In the genomic region with DNA sequence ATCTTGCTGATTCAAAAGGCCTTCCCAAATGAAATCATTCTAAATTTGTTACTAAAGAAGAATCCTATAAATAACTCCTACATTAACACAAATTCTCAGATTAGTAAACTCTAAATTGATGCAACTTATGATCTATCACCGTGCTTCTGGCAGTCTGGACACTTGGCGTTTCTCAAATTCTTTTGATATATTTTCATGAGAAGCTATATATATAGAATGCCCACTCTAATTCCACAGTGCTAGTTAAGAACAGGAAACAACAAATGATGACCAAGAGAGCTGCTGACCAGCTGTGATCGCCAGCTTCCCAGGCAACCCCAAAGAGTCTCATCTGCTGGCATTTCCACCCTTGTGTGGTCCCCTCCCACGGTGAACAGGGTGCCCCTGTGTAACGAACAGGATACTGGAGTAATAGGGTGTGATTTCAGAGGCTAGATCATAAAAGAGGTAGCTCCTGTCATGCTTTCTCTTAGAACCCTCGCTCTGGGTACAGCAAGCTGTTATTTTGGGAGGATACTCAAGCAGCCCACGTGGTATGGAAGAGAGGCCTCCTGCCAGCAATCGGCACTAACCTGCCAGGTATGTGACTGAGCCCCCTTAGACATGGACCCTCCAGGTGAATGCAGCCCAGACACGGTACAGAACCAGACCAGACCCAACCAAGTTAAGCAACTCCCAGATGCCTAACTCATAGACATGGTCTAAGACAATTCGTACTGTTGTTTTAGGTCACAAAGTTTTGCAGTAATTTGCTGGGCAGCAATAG, we compare ENCODE assay signal across 15 cellular contexts.
DNase-seq lines count a peak whose midpoint lies in the region; ATAC-seq and TF ChIP-seq lines count a peak whose summit lies in the region.
"Had no signal": no experiment of that assay in that cellular context is flagged by ENCODE, and none has a peak within 500 bp of the region (broad histone marks: within the 10 kb centered on the region; RNA-seq: fewer than 3 reads in every experiment).

No MANE protein-coding gene starts in this region.

- H3K9me3 ChIP-seq in heart left ventricle (no peaks in the 10 kb centered on the region), ascending aorta (no peaks in the 10 kb centered on the region), right cardiac atrium (ENCODE audit: control insufficient read depth, low read length) (no peaks in the 10 kb centered on the region), thoracic aorta (no peaks in the 10 kb centered on the region), esophagus muscularis mucosa (no peaks in the 10 kb centered on the region)
- H3K9me3 ChIP-seq: colonic mucosa, upper lobe of right lung had no signal

- no peak for TF ChIP-seq CTCF in heart left ventricle (IDR thresholded peaks at IDR 0.05)
- no peak for TF ChIP-seq CTCF in ascending aorta (IDR thresholded peaks at IDR 0.05)
- TF ChIP-seq CTCF in thoracic aorta (IDR thresholded peaks at IDR 0.05): no peak
- no peak for TF ChIP-seq CTCF in esophagus muscularis mucosa (IDR thresholded peaks at IDR 0.05)

- intact Hi-C loops in heart left ventricle (cut with DNase I) (loop anchor here in 3 of 10 donors (5.0 kb wide), 2 partner anchors 62 to 103 kb away; a partner anchor contains a TSS), Right ventricle myocardium inferior (cut with DNase I) (loop anchor here (10.0 kb wide), 1 partner anchor 100 kb away; a partner anchor contains a TSS), ascending aorta (cut with DNase I) (loop anchor here (2.0 to 10.0 kb wide), 3 partner anchors 32 to 1050 kb away; no protein-coding TSS in a partner anchor), right cardiac atrium (cut with DNase I) (loop anchor here in 1 of 4 donors (10.0 kb wide), 1 partner anchor 60 kb away; no protein-coding TSS in a partner anchor), esophagus muscularis mucosa (cut with DNase I) (loop anchor here (5.0 kb wide), 2 partner anchors 93 to 102 kb away; a partner anchor contains a TSS)

- peaks cover 0 to 19% (median 0%) of the 10 kb centered on the region in 9 donors for H3K36me3 ChIP-seq in heart left ventricle
- H3K36me3 ChIP-seq in ascending aorta: peaks cover 0 to 8% of the 10 kb centered on the region in 2 donors
- H3K36me3 ChIP-seq in thoracic aorta: no peaks in the 10 kb centered on the region
- H3K36me3 ChIP-seq in esophagus muscularis mucosa: peaks cover 0 to 13% (median 5%) of the 10 kb centered on the region in 4 donors
- H3K36me3 ChIP-seq: colonic mucosa had no signal

- DNase-seq in heart left ventricle: no peak
- DNase-seq in Right ventricle myocardium inferior (ENCODE audit: missing footprints): no peak
- no peak for DNase-seq in ascending aorta (ENCODE audit: low spot score in 2 of 2)
- DNase-seq in right cardiac atrium: no peak
- no peak for DNase-seq in thoracic aorta (ENCODE audit: low spot score)
- no peak for DNase-seq in NCI-H1048 (lab: John Stamatoyannopoulos, UW)
- DNase-seq in GM19238 (ENCODE audit: insufficient read length, low spot score): no peak
- no peak for DNase-seq in esophagus muscularis mucosa (ENCODE audit: extremely low spot score)
- DNase-seq: activated T-cell treated with anti-CD3 and anti-CD28 coated beads, Interleukin-2, amount 50 U/mL, for 72 hours; colonic mucosa; DND-41; glutamatergic neuron; NCI-H1105 treated with DMSO at 0.1 percent for 48 hours; NCI-H526 treated with DMSO at 0.1 percent for 48 hours; upper lobe of right lung had no signal

- H3K4me1 ChIP-seq in heart left ventricle (peaks cover 0 to 64% (median 42%) of the 10 kb centered on the region in 12 donors), ascending aorta (peaks cover 8 to 55% of the 10 kb centered on the region in 2 donors), right cardiac atrium (ENCODE audit: control insufficient read depth, insufficient read depth, low read length) (no peaks in the 10 kb centered on the region), thoracic aorta (ENCODE audit: control insufficient read depth in 1 of 2, low read depth in 2 of 2) (peaks cover 24 to 74% of the 10 kb centered on the region in 2 donors), esophagus muscularis mucosa (peaks cover 4 to 26% (median 12%) of the 10 kb centered on the region in 4 donors)
- H3K4me1 ChIP-seq: colonic mucosa had no signal

- TF ChIP-seq POLR2A in heart left ventricle (IDR thresholded peaks at IDR 0.05): no peak
- no peak for TF ChIP-seq POLR2A in esophagus muscularis mucosa (IDR thresholded peaks at IDR 0.05; ENCODE audit: low read depth)

- WGBS in heart left ventricle, 4 donors: 64 to 73% (median 66%) methylated on average over 10 of the region's 10 CpGs
- WGBS in right cardiac atrium: 74% methylated on average over 10 of the region's 10 CpGs
- 90% methylated on average over 8 of the region's 10 CpGs for WGBS in esophagus muscularis mucosa

- peak overlapping the region in 9 of 12 donors; percentile 16 to 84 (median 70) for H3K27ac ChIP-seq in heart left ventricle
- H3K27ac ChIP-seq in ascending aorta: peak overlapping the region; percentile 92 to 96
- H3K27ac ChIP-seq in right cardiac atrium (ENCODE audit: low read length): peak overlapping the region; percentile 13
- H3K27ac ChIP-seq in thoracic aorta: peak overlapping the region; percentile 89 to 91
- peak overlapping the region in 2 of 4 donors; percentile 8 to 17 for H3K27ac ChIP-seq in esophagus muscularis mucosa (replicated peaks in 1 of 4)
- H3K27ac ChIP-seq: colonic mucosa, upper lobe of right lung had no signal

- TF ChIP-seq EP300 in esophagus muscularis mucosa (IDR thresholded peaks at IDR 0.05): no peak

- H3K27me3 ChIP-seq in heart left ventricle (no peaks in the 10 kb centered on the region), ascending aorta (no peaks in the 10 kb centered on the region), right cardiac atrium (ENCODE audit: control insufficient read depth, insufficient read depth) (no peaks in the 10 kb centered on the region), thoracic aorta (replicated peaks; ENCODE audit: insufficient read depth) (no peaks in the 10 kb centered on the region), esophagus muscularis mucosa (no peaks in the 10 kb centered on the region)
- H3K27me3 ChIP-seq: colonic mucosa, upper lobe of right lung had no signal

- ATAC-seq in heart left ventricle (peak in 2 of 4 donors; percentile 36 to 40), Right ventricle myocardium inferior (no peak), right cardiac atrium (peak in 1 of 2 donors; percentile 43), thoracic aorta (ENCODE audit: insufficient number of reproducible peaks, low FRiP score, low read depth) (no peak)
- ATAC-seq: activated T-cell treated with anti-CD3 and anti-CD28 coated beads, Interleukin-2, amount 50 U/mL, for 72 hours had no signal

- H3K4me3 ChIP-seq in heart left ventricle: no peak overlapping the region
- H3K4me3 ChIP-seq in ascending aorta: no peak overlapping the region
- no peak overlapping the region for H3K4me3 ChIP-seq in right cardiac atrium (ENCODE audit: low read length)
- no peak overlapping the region for H3K4me3 ChIP-seq in thoracic aorta
- H3K4me3 ChIP-seq in esophagus muscularis mucosa: no peak overlapping the region
- H3K4me3 ChIP-seq: colonic mucosa, upper lobe of right lung had no signal
